ENCODE assay signal across 16 cellular contexts in genomic region chr6:21265264-21266044, GRCh38.
DNase-seq lines count a peak whose midpoint lies in the region; FAIRE-seq and TF ChIP-seq lines count a peak whose summit lies in the region.
"Had no signal": no experiment of that assay in that cellular context is flagged by ENCODE, and none has a peak within 500 bp of the region (broad histone marks: within the 10 kb centered on the region; RNA-seq: fewer than 3 reads in every experiment).

No MANE protein-coding gene starts in this region.

- no peak overlapping the region for H3K4me2 ChIP-seq in endothelial cell of umbilical vein (ENCODE audit: insufficient read depth, low read length)

- H3K36me3 Mint-ChIP-seq in MCF 10A (ENCODE audit: insufficient read depth, unreplicated experiment) = no peaks in the 10 kb centered on the region

- H3K27me3 ChIP-seq in breast epithelium (no peaks in the 10 kb centered on the region), endothelial cell of umbilical vein (ENCODE audit: control insufficient read depth in 2 of 2, insufficient read depth in 2 of 2, low read length in 2 of 2) (no peaks in the 10 kb centered on the region), suprapubic skin (no peaks in the 10 kb centered on the region)

- H3K4me3 Mint-ChIP-seq in MCF 10A (ENCODE audit: unreplicated experiment) = no peak overlapping the region
- H3K4me3 Mint-ChIP-seq: B cell had no signal

- 70% methylated on average over 4 of the region's 4 CpGs for WGBS in suprapubic skin

- no peaks in the 10 kb centered on the region for H3K79me2 ChIP-seq in endothelial cell of umbilical vein (ENCODE audit: control insufficient read depth, insufficient read depth, low read length)
- H3K79me2 ChIP-seq: parathyroid adenoma had no signal

- H3K9me3 Mint-ChIP-seq in MCF 10A (ENCODE audit: unreplicated experiment) = no peaks in the 10 kb centered on the region

- no peak overlapping the region for H3K27ac ChIP-seq in breast epithelium
- no peak overlapping the region for H3K27ac ChIP-seq in endothelial cell of umbilical vein (ENCODE audit: insufficient read depth, low read depth, low read length)
- H3K27ac ChIP-seq in suprapubic skin = peak overlapping the region; percentile 23
- H3K27ac ChIP-seq: parathyroid adenoma had no signal

- H3K4me1 ChIP-seq in breast epithelium (no peaks in the 10 kb centered on the region), endothelial cell of umbilical vein (ENCODE audit: control insufficient read depth, extremely low read depth, insufficient read depth, low read length) (no peaks in the 10 kb centered on the region), suprapubic skin (no peaks in the 10 kb centered on the region)
- H3K4me1 ChIP-seq: parathyroid adenoma had no signal

- BruUV-seq in MCF 10A (replicated peaks; lab: Mats Ljungman, UMichigan) = no TSS peak
- BruUV-seq in endothelial cell of umbilical vein (replicated peaks; lab: Mats Ljungman, UMichigan) = no TSS peak

- TF ChIP-seq CTCF in MCF 10A (IDR thresholded peaks at IDR 0.05; ENCODE audit: unreplicated experiment) = no peak
- no peak for TF ChIP-seq CTCF in breast epithelium (IDR thresholded peaks at IDR 0.05)
- no peak for TF ChIP-seq CTCF in endothelial cell of umbilical vein (IDR thresholded peaks at IDR 0.05; ENCODE audit: extremely low read depth in 1 of 2, insufficient read depth in 1 of 2, low read depth in 1 of 2, low read length in 2 of 2)
- no peak for TF ChIP-seq CTCF in suprapubic skin (IDR thresholded peaks at IDR 0.05)

- DNase-seq in MCF 10A (ENCODE audit: unreplicated experiment) (peak; percentile 6), breast epithelium (ENCODE audit: low spot score in 2 of 2) (no peak), NCI-H526 (lab: John Stamatoyannopoulos, UW) (peak; percentile 14 to 46), endothelial cell of umbilical vein (ENCODE audit: low read depth, low spot score) (no peak), suprapubic skin (ENCODE audit: low spot score in 2 of 2) (no peak), KG1 (lab: John Stamatoyannopoulos, UW) (no peak), NCI-H446 treated with DMSO at 0.1 percent for 48 hours (lab: John Stamatoyannopoulos, UW) (no peak), SKM-1 treated with dmso at 0.1 percent for 144 hours (lab: John Stamatoyannopoulos, UW; ENCODE audit: unreplicated experiment) (no peak)
- DNase-seq: H7, midbrain, NCI-H1105 treated with DMSO at 0.1 percent for 48 hours, NCI-H446 had no signal

- no peak overlapping the region for H2AFZ ChIP-seq in endothelial cell of umbilical vein (ENCODE audit: low read depth, low read length)
- H2AFZ ChIP-seq: parathyroid adenoma had no signal

- no peak for TF ChIP-seq POLR2A in breast epithelium (IDR thresholded peaks at IDR 0.05)
- no peak for TF ChIP-seq POLR2A in endothelial cell of umbilical vein (IDR thresholded peaks at IDR 0.05; ENCODE audit: low read depth, low read length)
- TF ChIP-seq POLR2A in suprapubic skin (IDR thresholded peaks at IDR 0.05) = no peak

- H3K36me3 ChIP-seq in breast epithelium = no peaks in the 10 kb centered on the region
- no peaks in the 10 kb centered on the region for H3K36me3 ChIP-seq in endothelial cell of umbilical vein (ENCODE audit: control insufficient read depth in 2 of 2, extremely low read depth in 1 of 2, insufficient read depth in 2 of 2, low read length in 2 of 2)
- H3K36me3 ChIP-seq in suprapubic skin = no peaks in the 10 kb centered on the region

- no peaks in the 10 kb centered on the region for H3K9me3 ChIP-seq in breast epithelium
- no peaks in the 10 kb centered on the region for H3K9me3 ChIP-seq in endothelial cell of umbilical vein (replicated peaks; ENCODE audit: control insufficient read depth, insufficient read depth, low read length)
- no peaks in the 10 kb centered on the region for H3K9me3 ChIP-seq in suprapubic skin

- intact Hi-C loops in MCF 10A (cut with micrococcal nuclease) = no loop called here
- intact Hi-C loops in breast epithelium (cut with DNase I; ENCODE audit: low total_unique reads) = no loop called here
- intact Hi-C loops in endothelial cell of umbilical vein (cut with micrococcal nuclease) = no loop called here

- no peak overlapping the region for H3K27ac Mint-ChIP-seq in MCF 10A (ENCODE audit: low read depth, unreplicated experiment)
- H3K27ac Mint-ChIP-seq: B cell had no signal

- H4K20me1 ChIP-seq in endothelial cell of umbilical vein (replicated peaks; ENCODE audit: control insufficient read depth, extremely low read depth, insufficient read depth, low read length) = no peaks in the 10 kb centered on the region

- FAIRE-seq in endothelial cell of umbilical vein (lab: Jason Lieb, UNC) = no peak
- FAIRE-seq: frontal cortex, RCC 7860 had no signal

- dilution Hi-C loops in endothelial cell of umbilical vein (cut with MboI; ENCODE audit: extremely low pct_ligation_motif_present, low sequenced_read_pairs) = no loop called here

- H3K4me3 ChIP-seq in breast epithelium = no peak overlapping the region
- H3K4me3 ChIP-seq in endothelial cell of umbilical vein (replicated peaks in 1 of 3; ENCODE audit: insufficient read depth in 1 of 3, low read depth in 1 of 3, low read length in 3 of 3) = no peak overlapping the region
- H3K4me3 ChIP-seq in suprapubic skin = no peak overlapping the region

- H3K9me1 ChIP-seq in endothelial cell of umbilical vein (replicated peaks; ENCODE audit: control insufficient read depth, extremely low read depth, insufficient read depth, low read length) = no peaks in the 10 kb centered on the region

- CTCF ChIA-PET in MCF 10A (lab: Yijun Ruan, JAX) (no interaction called here), endothelial cell of umbilical vein (lab: Charles Lee) (interaction anchor here (0.9 kb wide), 1 partner anchor 39 kb away, joined by 3 read pairs; no protein-coding TSS in a partner anchor)

- no peaks in the 10 kb centered on the region for H3K27me3 Mint-ChIP-seq in MCF 10A (ENCODE audit: insufficient read depth, unreplicated experiment)
- H3K27me3 Mint-ChIP-seq: B cell had no signal

- H3K9ac ChIP-seq in endothelial cell of umbilical vein (replicated peaks; ENCODE audit: extremely low read depth, insufficient read depth, low read length) = no peak overlapping the region
- H3K9ac ChIP-seq: parathyroid adenoma had no signal

- no peak for TF ChIP-seq EP300 in suprapubic skin (IDR thresholded peaks at IDR 0.05)

- POLR2A ChIA-PET in MCF 10A (lab: Yijun Ruan, JAX) = interaction anchor here (0.5 kb wide), 1 partner anchor 1530 kb away, joined by 3 read pairs; no protein-coding TSS in a partner anchor
- POLR2A ChIA-PET in endothelial cell of umbilical vein (lab: Charles Lee) = no interaction called here

- H3K4me1 Mint-ChIP-seq in MCF 10A (ENCODE audit: insufficient read depth, unreplicated experiment) = peaks cover 15% of the 10 kb centered on the region
- H3K4me1 Mint-ChIP-seq: B cell had no signal

TF ChIP-seq in endothelial cell of umbilical vein, 7 proteins besides CTCF, POLR2A, EP300 and RAD21:
- TF ChIP-seq JUN (IDR thresholded peaks at IDR 0.05; ENCODE audit: borderline replicate concordance, insufficient read depth, insufficient read length, low read depth) (no peak), GATA2 (IDR thresholded peaks at IDR 0.05; ENCODE audit: insufficient read depth, insufficient read length, low read depth, low read length) (peak; percentile 50), MYC (IDR thresholded peaks at IDR 0.05; ENCODE audit: low read depth, low read length) (no peak)

Comparison
In these comparisons a context has a peak if more than half of its experiments do, and no peak if none do; other contexts are left out.
1. DNase-seq: peak in MCF 10A (single experiment) and NCI-H526 (2 of 2); none in breast epithelium (0 of 2), endothelial cell of umbilical vein (single experiment), suprapubic skin (0 of 2), KG1 (single experiment), NCI-H446 treated with DMSO at 0.1 percent for 48 hours (single experiment) and SKM-1 treated with dmso at 0.1 percent for 144 hours (single experiment).